In genomic region chr6:72363844-72364740, GRCh38 we compare ENCODE assay signal across 10 cellular contexts.
DNase-seq lines count a peak whose midpoint lies in the region; ATAC-seq and TF ChIP-seq lines count a peak whose summit lies in the region.
"Had no signal": no experiment of that assay in that cellular context is flagged by ENCODE, and none has a peak within 500 bp of the region (broad histone marks: within the 10 kb centered on the region; RNA-seq: fewer than 3 reads in every experiment).

No MANE protein-coding gene starts in this region.

- DNase-seq in RPMI8226 (peak; percentile 15), fibroblast of gingiva (ENCODE audit: low read depth) (peak; percentile 61), ovary (peak in 3 of 5 donors; percentile 16 to 28 (median 22)), NCI-H1092 (lab: John Stamatoyannopoulos, UW) (no peak), NCI-H1048 (lab: John Stamatoyannopoulos, UW) (no peak), HAP-1 (ENCODE audit: low spot score in 2 of 2) (no peak)
- DNase-seq: activated CD4-positive, alpha-beta T cell treated with anti-CD3 and anti-CD28 coated beads, Interleukin-2, amount 50 U/mL, for 4 hours; DND-41 had no signal

- TF ChIP-seq EP300 in ovary (IDR thresholded peaks at IDR 0.05), result no peak

- in situ Hi-C loops in HAP-1 (cut with MboI; ENCODE audit: low sequenced_read_pairs), result no loop called here

- H3K9me2 ChIP-seq in DOHH2 (replicated peaks; ENCODE audit: control insufficient read depth, low read length), result no peaks in the 10 kb centered on the region

- intact Hi-C loops in ovary (cut with DNase I), result no loop called here

- H3K4me3 ChIP-seq in DOHH2 (ENCODE audit: low read length) (no peak overlapping the region), ovary (no peak overlapping the region), HAP-1 (no peak overlapping the region)

- H3K27ac ChIP-seq in DOHH2 (ENCODE audit: low read depth, low read length) (no peak overlapping the region), ovary (no peak overlapping the region)

- TF ChIP-seq CTCF in DOHH2 (IDR thresholded peaks at IDR 0.05; ENCODE audit: low read depth, low read length, poor library complexity, severe bottlenecking) (no peak), ovary (IDR thresholded peaks at IDR 0.05) (no peak)

- H3F3A ChIP-seq in DOHH2 (ENCODE audit: control insufficient read depth, insufficient read depth), result no peaks in the 10 kb centered on the region

- no peaks in the 10 kb centered on the region for H4K20me1 ChIP-seq in DOHH2 (ENCODE audit: control insufficient read depth, insufficient read depth, low read depth, low read length)

- H3K4me1 ChIP-seq in DOHH2 (ENCODE audit: control insufficient read depth, low read length), result peaks cover 20% of the 10 kb centered on the region
- H3K4me1 ChIP-seq in ovary (ENCODE audit: insufficient read depth), result peaks cover 2% of the 10 kb centered on the region
- H3K4me1 ChIP-seq in HAP-1, result no peaks in the 10 kb centered on the region

- H3K4me2 ChIP-seq in DOHH2 (ENCODE audit: low read length), result 0 out of 2 replicates have a peak overlapping the region, but pooled peaks have one; percentile 10

- 67 to 71% (median 68%) methylated on average over 7 of the region's 7 CpGs for WGBS in ovary, 3 donors

- no peaks in the 10 kb centered on the region for H3K36me3 ChIP-seq in DOHH2 (ENCODE audit: control insufficient read depth, low read length)
- no peaks in the 10 kb centered on the region for H3K36me3 ChIP-seq in ovary
- H3K36me3 ChIP-seq in HAP-1 (replicated peaks), result no peaks in the 10 kb centered on the region

- no peaks in the 10 kb centered on the region for H3K9me3 ChIP-seq in DOHH2 (ENCODE audit: control insufficient read depth, insufficient read depth, low read length)
- H3K9me3 ChIP-seq in ovary, result no peaks in the 10 kb centered on the region
- no peaks in the 10 kb centered on the region for H3K9me3 ChIP-seq in HAP-1

- no peaks in the 10 kb centered on the region for H3K79me2 ChIP-seq in DOHH2 (ENCODE audit: control insufficient read depth, low read length)

- TF ChIP-seq POLR2A in ovary (IDR thresholded peaks at IDR 0.05), result no peak

- ATAC-seq in HG03095 (IDR thresholded peaks at IDR 0.05; ENCODE audit: unreplicated experiment), result no peak

- H3K27me3 ChIP-seq in DOHH2 (ENCODE audit: control insufficient read depth, low read length) (no peaks in the 10 kb centered on the region), ovary (no peaks in the 10 kb centered on the region), HAP-1 (ENCODE audit: low read depth) (no peaks in the 10 kb centered on the region; the same call in none of the 2 replicates)

Comparison
In these comparisons a context has a peak if more than half of its experiments do, and no peak if none do; other contexts are left out.
1. DNase-seq: peak in RPMI8226 (single experiment), fibroblast of gingiva (single experiment) and ovary (3 of 5); none in NCI-H1092 (single experiment), NCI-H1048 (single experiment) and HAP-1 (0 of 2).